Comparison of ENCODE assay signal across 10 cellular contexts in genomic region chr19:1608414-1609391, GRCh38. TPM values are rescaled to one million over a fixed set of nuclear protein-coding genes. Genes with fewer than 3 reads are reported as not detected.
DNase-seq lines count a peak whose midpoint lies in the region; ATAC-seq, FAIRE-seq and TF ChIP-seq lines count a peak whose summit lies in the region.
"Had no signal": no experiment of that assay in that cellular context is flagged by ENCODE, and none has a peak within 500 bp of the region (broad histone marks: within the 10 kb centered on the region; RNA-seq: fewer than 3 reads in every experiment).

No MANE protein-coding gene starts in this region.

- peaks cover 31% of the 10 kb centered on the region for H3K36me3 Mint-ChIP-seq in CD8-positive, alpha-beta T cell
- H3K36me3 Mint-ChIP-seq in IgD-negative memory B cell, result peaks cover 2% of the 10 kb centered on the region
- peaks cover 12% of the 10 kb centered on the region for H3K36me3 Mint-ChIP-seq in activated CD8-positive, alpha-beta memory T cell treated with anti-CD3 and anti-CD28 coated beads, Interleukin-2, amount 10 ng/mL, durations not matched to agents 7 days and 5 days
- H3K36me3 Mint-ChIP-seq in osteocyte (ENCODE audit: unreplicated experiment), result peaks cover 7% of the 10 kb centered on the region

- TF ChIP-seq CTCF in CD8-positive, alpha-beta T cell (IDR thresholded peaks at IDR 0.05), result no peak
- TF ChIP-seq CTCF in osteocyte (IDR thresholded peaks at IDR 0.05), result no peak

- no peak overlapping the region for H2AK5ac ChIP-seq in mesendoderm (ENCODE audit: low read length)

- intact Hi-C loops in CD8-positive, alpha-beta T cell (cut with DNase I, micrococcal nuclease), result loop anchor here in 1 of 2 experiments (10.0 kb wide), 1 partner anchor 944 kb away; the partner anchor contains the start of gene RNF126

- H3K4me2 ChIP-seq in mesendoderm (ENCODE audit: low read length), result no peak overlapping the region

- H2BK15ac ChIP-seq in mesendoderm (replicated peaks; ENCODE audit: low read depth), result no peak overlapping the region

- no CpG with 5 or more reads among the region's 33 CpGs for WGBS in mesendoderm (ENCODE audit: extremely low coverage, insufficient coverage, low lambda C conversion rate)

- H3K4ac ChIP-seq in mesendoderm (ENCODE audit: low read depth, low read length), result no peak overlapping the region

- H3K36me3 ChIP-seq in CD8-positive, alpha-beta T cell (ENCODE audit: insufficient read depth, low read length), result peaks cover 7% of the 10 kb centered on the region
- H3K36me3 ChIP-seq in mesendoderm (ENCODE audit: control insufficient read depth, insufficient read depth, low read length), result peaks cover 14% of the 10 kb centered on the region

- H3K79me1 ChIP-seq in mesendoderm (ENCODE audit: low read length), result peaks cover 3% of the 10 kb centered on the region

- DNase-seq in CD8-positive, alpha-beta T cell, result peak in 6 of 7 experiments; percentile 17 to 68 (median 44)
- DNase-seq in activated CD8-positive, alpha-beta memory T cell treated with anti-CD3 and anti-CD28 coated beads, Interleukin-2, amount 10 ng/mL, durations not matched to agents 7 days and 5 days, result peak; percentile 50
- DNase-seq in mesendoderm (no peak), HTR-8/SVneo (ENCODE audit: insufficient read length, low spot score) (no peak), osteocyte (ENCODE audit: extremely low spot score, unreplicated experiment) (no peak), amniotic stem cell (lab: John Stamatoyannopoulos, UW) (no peak)
- DNase-seq: effector CD8-positive, alpha-beta T cell; NCI-H524 treated with DMSO at 0.1 percent for 48 hours had no signal

- POLR2A ChIA-PET in CD8-positive, alpha-beta T cell (lab: Charles Lee), result interaction anchor here (2.4 to 5.0 kb wide), 2 partner anchors 16 to 43 kb away, joined by 7 to 50 read pairs; partner anchors contain the start of genes MBD3 and TCF3

- peaks cover 50% of the 10 kb centered on the region for H3K4me1 Mint-ChIP-seq in CD8-positive, alpha-beta T cell (ENCODE audit: low read depth)
- H3K4me1 Mint-ChIP-seq in IgD-negative memory B cell (peaks cover 9 to 29% (median 26%) of the 10 kb centered on the region in 3 donors), osteocyte (ENCODE audit: unreplicated experiment) (peaks cover 22% of the 10 kb centered on the region)
- peaks cover 43% of the 10 kb centered on the region for H3K4me1 Mint-ChIP-seq in activated CD8-positive, alpha-beta memory T cell treated with anti-CD3 and anti-CD28 coated beads, Interleukin-2, amount 10 ng/mL, durations not matched to agents 7 days and 5 days

- H3K27me3 Mint-ChIP-seq in CD8-positive, alpha-beta T cell (ENCODE audit: low read depth), result no peaks in the 10 kb centered on the region
- H3K27me3 Mint-ChIP-seq in IgD-negative memory B cell, result no peaks in the 10 kb centered on the region
- no peaks in the 10 kb centered on the region for H3K27me3 Mint-ChIP-seq in activated CD8-positive, alpha-beta memory T cell treated with anti-CD3 and anti-CD28 coated beads, Interleukin-2, amount 10 ng/mL, durations not matched to agents 7 days and 5 days
- no peaks in the 10 kb centered on the region for H3K27me3 Mint-ChIP-seq in osteocyte (ENCODE audit: unreplicated experiment)

- CTCF ChIA-PET in CD8-positive, alpha-beta T cell (lab: Charles Lee), result interaction anchor here (1.4 to 3.9 kb wide), 4 partner anchors 42 to 64 kb away, joined by 3 to 28 read pairs (median 9); no protein-coding TSS in a partner anchor
- CTCF ChIA-PET in activated CD8-positive, alpha-beta memory T cell treated with anti-CD3 and anti-CD28 coated beads, Interleukin-2, amount 10 ng/mL, durations not matched to agents 7 days and 5 days (lab: Charles Lee), result interaction anchor here (1.2 to 1.6 kb wide), 4 partner anchors 16 to 229 kb away, joined by 3 to 5 read pairs (median 4); partner anchors contain the start of gene MBD3

- no peak overlapping the region for H4K5ac ChIP-seq in mesendoderm (ENCODE audit: low read length)

- H3K9me3 Mint-ChIP-seq in CD8-positive, alpha-beta T cell, result no peaks in the 10 kb centered on the region
- no peaks in the 10 kb centered on the region for H3K9me3 Mint-ChIP-seq in IgD-negative memory B cell
- H3K9me3 Mint-ChIP-seq in activated CD8-positive, alpha-beta memory T cell treated with anti-CD3 and anti-CD28 coated beads, Interleukin-2, amount 10 ng/mL, durations not matched to agents 7 days and 5 days (ENCODE audit: low read depth), result no peaks in the 10 kb centered on the region
- H3K9me3 Mint-ChIP-seq in osteocyte (ENCODE audit: unreplicated experiment), result no peaks in the 10 kb centered on the region

- peaks cover 50% of the 10 kb centered on the region for H3K4me1 ChIP-seq in CD8-positive, alpha-beta T cell (ENCODE audit: insufficient read depth, low read length)
- H3K4me1 ChIP-seq in mononuclear cell (ENCODE audit: insufficient read depth, low read length) (peaks cover 49% of the 10 kb centered on the region), mesendoderm (ENCODE audit: control insufficient read depth, low read depth, low read length) (no peaks in the 10 kb centered on the region)

- H3K18ac ChIP-seq in mesendoderm (ENCODE audit: low read length), result no peak overlapping the region

- no peak overlapping the region for H4K8ac ChIP-seq in mesendoderm (ENCODE audit: low read depth, low read length)

- H3K27ac Mint-ChIP-seq in CD8-positive, alpha-beta T cell, result peak overlapping the region; percentile 80
- H3K27ac Mint-ChIP-seq in IgD-negative memory B cell (peak overlapping the region in 2 of 3 donors; percentile 76 to 90), osteocyte (ENCODE audit: unreplicated experiment) (no peak overlapping the region)
- no peak overlapping the region for H3K27ac Mint-ChIP-seq in activated CD8-positive, alpha-beta memory T cell treated with anti-CD3 and anti-CD28 coated beads, Interleukin-2, amount 10 ng/mL, durations not matched to agents 7 days and 5 days

- H3K9me3 ChIP-seq in CD8-positive, alpha-beta T cell (ENCODE audit: low read length), result no peaks in the 10 kb centered on the region
- H3K9me3 ChIP-seq in mononuclear cell (ENCODE audit: low read depth, low read length), result no peaks in the 10 kb centered on the region

- no peaks in the 10 kb centered on the region for H3K27me3 ChIP-seq in CD8-positive, alpha-beta T cell (ENCODE audit: insufficient read depth, low read length)
- H3K27me3 ChIP-seq in mononuclear cell (ENCODE audit: insufficient read depth, low read length), result no peaks in the 10 kb centered on the region
- H3K27me3 ChIP-seq in mesendoderm (ENCODE audit: insufficient read depth, low read length, poor library complexity), result no peaks in the 10 kb centered on the region

- H3K56ac ChIP-seq in mesendoderm (ENCODE audit: low read length), result no peak overlapping the region

- peaks cover 12% of the 10 kb centered on the region for H3K79me2 ChIP-seq in mesendoderm (ENCODE audit: control insufficient read depth, insufficient read depth, low read length)

- H3K4me3 Mint-ChIP-seq in CD8-positive, alpha-beta T cell, result peak overlapping the region; percentile 81
- peak overlapping the region in 3 of 4 donors; percentile 9 to 99 (median 78) for H3K4me3 Mint-ChIP-seq in IgD-negative memory B cell
- no peak overlapping the region for H3K4me3 Mint-ChIP-seq in activated CD8-positive, alpha-beta memory T cell treated with anti-CD3 and anti-CD28 coated beads, Interleukin-2, amount 10 ng/mL, durations not matched to agents 7 days and 5 days
- no peak overlapping the region for H3K4me3 Mint-ChIP-seq in osteocyte (ENCODE audit: unreplicated experiment)

- H2BK5ac ChIP-seq in mesendoderm (ENCODE audit: low read length), result no peak overlapping the region

- peak overlapping the region; percentile 19 for H3K27ac ChIP-seq in CD8-positive, alpha-beta T cell (ENCODE audit: low read depth, low read length)
- no peak overlapping the region for H3K27ac ChIP-seq in mesendoderm (ENCODE audit: low read depth, low read length)

- no peak for FAIRE-seq in HTR-8/SVneo (lab: Jason Lieb, UNC)

- no peak overlapping the region for H3K23ac ChIP-seq in mesendoderm (ENCODE audit: low read length)

- ATAC-seq in CD8-positive, alpha-beta T cell, result no peak
- ATAC-seq in activated CD8-positive, alpha-beta memory T cell treated with anti-CD3 and anti-CD28 coated beads, Interleukin-2, amount 10 ng/mL, durations not matched to agents 7 days and 5 days, result no peak

- peak overlapping the region; percentile 46 for H3K4me3 ChIP-seq in CD8-positive, alpha-beta T cell (ENCODE audit: low read depth, low read length)
- H3K4me3 ChIP-seq in mononuclear cell (ENCODE audit: low read length) (peak overlapping the region; percentile 4), mesendoderm (ENCODE audit: low read length) (no peak overlapping the region)

- H2BK120ac ChIP-seq in mesendoderm (ENCODE audit: low read depth, low read length), result no peak overlapping the region

- H3K9ac ChIP-seq in mesendoderm (ENCODE audit: low read length), result no peak overlapping the region

RNA-seq across cellular contexts. Expression of gene UQCR11, which starts 3.4 kb away (rescaled TPM):
- 10 to 100 TPM; 97.1 to 98.0 TPM for total RNA-seq in CD8-positive, alpha-beta T cell
- 487 TPM for polyA plus RNA-seq in IgD-negative memory B cell
- total RNA-seq in activated CD8-positive, alpha-beta memory T cell treated with anti-CD3 and anti-CD28 coated beads, Interleukin-2, amount 10 ng/mL, durations not matched to agents 7 days and 5 days, result 100 to 1,000 TPM; 192 to 196 TPM
- 31.6 TPM for total RNA-seq in mononuclear cell
- 102 TPM for polyA plus RNA-seq in mesendoderm (2013, experiment 1 of 2)
- 103 TPM for polyA plus RNA-seq in mesendoderm (2013, experiment 2 of 2)
- 203 and 206 TPM in 2 replicates for total RNA-seq in osteocyte

RNA-seq across cellular contexts. Expression of gene MBD3, which starts 16.0 kb away (rescaled TPM):
- 10 to 100 TPM; 31.0 to 37.2 TPM for total RNA-seq in CD8-positive, alpha-beta T cell
- 16.4 TPM for polyA plus RNA-seq in IgD-negative memory B cell
- 100 to 1,000 TPM in 1 of 2 experiments, 10 to 100 TPM in 1; 87.4 to 101 TPM for total RNA-seq in activated CD8-positive, alpha-beta memory T cell treated with anti-CD3 and anti-CD28 coated beads, Interleukin-2, amount 10 ng/mL, durations not matched to agents 7 days and 5 days
- total RNA-seq in mononuclear cell (25.1 TPM), osteocyte (96.3 and 101 TPM in 2 replicates)
- polyA plus RNA-seq in mesendoderm (2013, experiment 1 of 2), result 64.6 TPM
- polyA plus RNA-seq in mesendoderm (2013, experiment 2 of 2), result 63.6 TPM

RNA-seq across cellular contexts. Expression of gene MEX3D, which starts 40.6 kb away (rescaled TPM):
- 1 to 10 TPM; 1.5 to 1.7 TPM for total RNA-seq in CD8-positive, alpha-beta T cell
- 0.13 TPM for polyA plus RNA-seq in IgD-negative memory B cell
- 1 to 10 TPM; 7.6 to 9.5 TPM for total RNA-seq in activated CD8-positive, alpha-beta memory T cell treated with anti-CD3 and anti-CD28 coated beads, Interleukin-2, amount 10 ng/mL, durations not matched to agents 7 days and 5 days
- total RNA-seq in mononuclear cell (2.1 TPM), osteocyte (65.5 and 67.5 TPM in 2 replicates)
- polyA plus RNA-seq in mesendoderm (2013, experiment 1 of 2), result 42.3 TPM
- 50.4 TPM for polyA plus RNA-seq in mesendoderm (2013, experiment 2 of 2)

RNA-seq across cellular contexts. Expression of gene TCF3, which starts 43.7 kb away (rescaled TPM):
- 10 to 100 TPM; 67.6 to 69.7 TPM for total RNA-seq in CD8-positive, alpha-beta T cell
- 28.6 TPM for polyA plus RNA-seq in IgD-negative memory B cell
- total RNA-seq in activated CD8-positive, alpha-beta memory T cell treated with anti-CD3 and anti-CD28 coated beads, Interleukin-2, amount 10 ng/mL, durations not matched to agents 7 days and 5 days, result 100 to 1,000 TPM; 116 to 124 TPM
- total RNA-seq in mononuclear cell (37.4 TPM), osteocyte (180 and 189 TPM in 2 replicates)
- polyA plus RNA-seq in mesendoderm (2013, experiment 1 of 2), result 221 TPM
- 219 TPM for polyA plus RNA-seq in mesendoderm (2013, experiment 2 of 2)

Comparison
In these comparisons a context has a peak if more than half of its experiments do, and no peak if none do; other contexts are left out.
1. DNase-seq: peak in CD8-positive, alpha-beta T cell (6 of 7) and activated CD8-positive, alpha-beta memory T cell treated with anti-CD3 and anti-CD28 coated beads, Interleukin-2, amount 10 ng/mL, durations not matched to agents 7 days and 5 days (single experiment); none in mesendoderm (single experiment), HTR-8/SVneo (single experiment), osteocyte (single experiment) and amniotic stem cell (single experiment).
2. H3K27ac Mint-ChIP-seq: peak in CD8-positive, alpha-beta T cell (single experiment) and IgD-negative memory B cell (2 of 3); none in activated CD8-positive, alpha-beta memory T cell treated with anti-CD3 and anti-CD28 coated beads, Interleukin-2, amount 10 ng/mL, durations not matched to agents 7 days and 5 days (single experiment) and osteocyte (single experiment).
3. H3K4me3 Mint-ChIP-seq: peak in CD8-positive, alpha-beta T cell (single experiment) and IgD-negative memory B cell (3 of 4); none in activated CD8-positive, alpha-beta memory T cell treated with anti-CD3 and anti-CD28 coated beads, Interleukin-2, amount 10 ng/mL, durations not matched to agents 7 days and 5 days (single experiment) and osteocyte (single experiment).